ENCODE assay signal across 8 cellular contexts in the genomic region with DNA sequence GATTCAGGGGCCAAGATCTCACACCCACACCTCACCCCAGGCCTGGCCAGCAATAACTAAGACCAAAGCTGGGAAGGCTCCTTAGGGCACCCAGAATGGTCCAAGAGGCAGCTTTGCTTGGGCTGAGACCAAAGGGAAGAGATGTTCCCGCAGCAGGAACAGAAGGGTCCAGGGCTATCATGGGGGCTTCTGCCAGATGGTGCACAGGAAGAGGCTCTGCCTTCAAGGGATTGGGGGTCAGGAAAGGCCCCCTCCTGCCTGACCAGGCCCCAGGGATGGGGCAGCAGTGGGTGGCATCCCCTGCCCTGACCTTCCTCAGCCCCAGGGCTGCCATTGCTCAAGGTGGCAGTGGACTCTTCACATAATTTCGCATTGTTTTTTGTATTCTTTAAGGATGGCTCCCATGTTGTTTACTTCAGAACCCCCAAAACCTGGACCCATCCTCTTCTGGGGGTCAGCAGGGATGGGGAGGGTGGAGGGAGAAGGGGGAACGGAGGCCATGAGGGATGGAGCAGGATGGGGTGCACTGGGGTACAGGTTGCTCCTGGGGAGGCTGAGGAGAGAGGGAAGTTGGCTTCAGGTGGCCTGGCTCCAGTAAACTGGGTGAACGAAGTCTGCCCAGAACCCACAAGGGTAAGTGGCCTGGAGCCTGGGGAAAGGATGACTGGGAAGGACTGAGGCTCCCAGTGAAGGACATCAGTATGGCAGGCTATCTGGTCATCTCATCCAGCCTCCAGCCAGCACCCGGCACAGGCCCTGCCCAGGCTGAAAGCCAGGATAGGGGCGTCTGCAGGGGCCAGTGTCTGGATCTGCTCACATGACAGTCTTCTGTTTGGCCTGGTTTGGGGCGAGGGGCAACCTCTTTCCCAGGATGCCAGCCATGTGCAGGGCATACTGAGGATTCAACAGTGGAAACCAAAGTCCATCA. TPM values are rescaled to one million over a fixed set of nuclear protein-coding genes. Genes with fewer than 3 reads are reported as not detected.
DNase-seq lines count a peak whose midpoint lies in the region; ATAC-seq, FAIRE-seq and TF ChIP-seq lines count a peak whose summit lies in the region.

No MANE protein-coding gene starts in this region.

- ATAC-seq in IMR-90 (ENCODE audit: low read depth): no peak
- no peak for ATAC-seq in GM12878
- no peak for ATAC-seq in natural killer cell
- ATAC-seq in GM19035 (IDR thresholded peaks at IDR 0.05; ENCODE audit: unreplicated experiment): no peak
- ATAC-seq in sciatic nerve: no peak

- in situ Hi-C loops in IMR-90 (cut with MboI; ENCODE audit: low sequenced_read_pairs) (loop anchor here (10.0 kb wide), 1 partner anchor 124 kb away; no protein-coding TSS in a partner anchor), GM12878 (cut with MboI) (loop anchor here (10.0 kb wide), 1 partner anchor 124 kb away; no protein-coding TSS in a partner anchor)

- H3K79me1 ChIP-seq in IMR-90 (ENCODE audit: low read depth in 1 of 2, low read length in 2 of 2): peaks cover 10 to 55% of the 10 kb centered on the region in 2 experiments

- DNase-seq in IMR-90: no peak
- no peak for DNase-seq in GM12878 (ENCODE audit: low read depth, low spot score)
- no peak for DNase-seq in natural killer cell
- no peak for DNase-seq in mucosa of gallbladder (ENCODE audit: low spot score)
- DNase-seq in sciatic nerve (ENCODE audit: low spot score): no peak
- no peak for DNase-seq in cerebellar nuclear complex (lab: John Stamatoyannopoulos, UW)

- peaks cover 14 to 18% (median 15%) of the 10 kb centered on the region in 11 experiments for H3K36me3 ChIP-seq in BLaER1 treated with 17β-estradiol and CSF1 and Interleukin-3, amounts not matched to agents 10 nM and 100 nM
- H3K36me3 ChIP-seq in IMR-90 (ENCODE audit: control insufficient read depth, insufficient read depth, low read length) (peaks cover 13% of the 10 kb centered on the region), GM12878 (ENCODE audit: control insufficient read depth in 2 of 2, insufficient read depth in 2 of 2, low read length in 1 of 2) (peaks cover 0 to 6% of the 10 kb centered on the region in 2 experiments; a peak in 2 of 4 replicates)

- H4K5ac ChIP-seq in IMR-90 (ENCODE audit: low read depth, low read length): no peak overlapping the region

- H3K9ac ChIP-seq in BLaER1 treated with 17β-estradiol and CSF1 and Interleukin-3, amounts not matched to agents 10 nM and 100 nM: peak overlapping the region; percentile 94 to 100 (median 98)
- H3K9ac ChIP-seq in IMR-90 (ENCODE audit: low read depth, low read length): no peak overlapping the region
- peak overlapping the region; percentile 76 for H3K9ac ChIP-seq in GM12878 (ENCODE audit: control insufficient read depth, insufficient read depth, low read length)

- no TSS peak for BruUV-seq in IMR-90 (replicated peaks; lab: Mats Ljungman, UMichigan)
- BruUV-seq in GM12878 (replicated peaks; lab: Mats Ljungman, UMichigan): no TSS peak

- dilution Hi-C loops in IMR-90 (cut with HindIII; ENCODE audit: low sequenced_read_pairs, unreplicated experiment): no loop called here

- RAD21 ChIA-PET in GM12878 (lab: Charles Lee; ENCODE audit: unreplicated experiment): interaction anchor here (0.7 to 2.1 kb wide), 8 partner anchors 29 to 126 kb away, joined by 3 to 33 read pairs (median 4); no protein-coding TSS in a partner anchor

- WGBS in IMR-90 (ENCODE audit: extremely low coverage in 2 of 2, insufficient read length in 1 of 2), 2 experiments: 73% methylated on average over 4 of the region's 7 CpGs; no CpG with 5 or more reads in 1 of the 2 experiments
- 45% methylated on average over 7 of the region's 7 CpGs for WGBS in GM12878 (ENCODE audit: insufficient coverage, insufficient replicate concordance, low lambda C conversion rate, missing lambda C conversion rate)

- H3K27ac ChIP-seq in BLaER1 treated with 17β-estradiol and CSF1 and Interleukin-3, amounts not matched to agents 10 nM and 100 nM: peak overlapping the region; percentile 95 to 100 (median 99)
- H3K27ac ChIP-seq in IMR-90 (ENCODE audit: insufficient read depth, low read length) (no peak overlapping the region), GM12878 (ENCODE audit: control insufficient read depth, insufficient read depth) (peak overlapping the region; percentile 98)

- H3K4me1 ChIP-seq in BLaER1 treated with 17β-estradiol and CSF1 and Interleukin-3, amounts not matched to agents 10 nM and 100 nM: peaks cover 71 to 89% (median 85%) of the 10 kb centered on the region in 10 experiments
- H3K4me1 ChIP-seq in IMR-90 (ENCODE audit: control insufficient read depth, insufficient read depth, low read length) (peaks cover 22% of the 10 kb centered on the region), GM12878 (ENCODE audit: control insufficient read depth, insufficient read depth, low read length) (peaks cover 46% of the 10 kb centered on the region)

- FAIRE-seq in GM12878 (lab: Jason Lieb, UNC): no peak

- no peaks in the 10 kb centered on the region for H3K27me3 ChIP-seq in BLaER1 treated with 17β-estradiol and CSF1 and Interleukin-3, amounts not matched to agents 10 nM and 100 nM
- no peaks in the 10 kb centered on the region for H3K27me3 ChIP-seq in IMR-90 (ENCODE audit: control insufficient read depth, insufficient read depth, low read length)
- no peaks in the 10 kb centered on the region for H3K27me3 ChIP-seq in GM12878 (replicated peaks in 1 of 2; ENCODE audit: control insufficient read depth in 2 of 2, insufficient read depth in 2 of 2, low read length in 1 of 2)

- H2BK5ac ChIP-seq in IMR-90 (ENCODE audit: low read depth, low read length, poor library complexity, severe bottlenecking): no peak overlapping the region

- TF ChIP-seq CTCF in IMR-90 (conservative IDR thresholded peaks at IDR 0.05; ENCODE audit: low read depth, low read length): no peak
- TF ChIP-seq CTCF in GM12878 (IDR thresholded peaks at IDR 0.05 in 2 of 3, conservative IDR thresholded peaks at IDR 0.05 in 1 of 3; ENCODE audit: control insufficient read depth in 2 of 3, extremely low read depth in 1 of 3, insufficient read depth in 1 of 3, low read depth in 3 of 3, low read length in 3 of 3): no peak
- no peak for TF ChIP-seq CTCF in natural killer cell (IDR thresholded peaks at IDR 0.05)

- H4K91ac ChIP-seq in IMR-90 (ENCODE audit: insufficient read depth, low read depth, low read length): no peak overlapping the region

- H3K56ac ChIP-seq in IMR-90 (ENCODE audit: extremely low read depth, insufficient read depth, low read length): no peak overlapping the region

- POLR2A ChIA-PET in IMR-90 (lab: Charles Lee; ENCODE audit: unreplicated experiment) (no interaction called here), GM12878 (lab: Charles Lee) (interaction anchor here (0.5 to 2.8 kb wide), 7 partner anchors 9 to 128 kb away, joined by 3 to 14 read pairs (median 5); no protein-coding TSS in a partner anchor)

- no peaks in the 10 kb centered on the region for H3K9me3 Mint-ChIP-seq in natural killer cell

- H3K14ac ChIP-seq in IMR-90 (replicated peaks; ENCODE audit: low read depth, low read length): no peak overlapping the region

- H3K4me2 ChIP-seq in BLaER1 treated with 17β-estradiol and CSF1 and Interleukin-3, amounts not matched to agents 10 nM and 100 nM: peak overlapping the region; percentile 86 to 99 (median 95)
- H3K4me2 ChIP-seq in IMR-90 (ENCODE audit: low read depth, low read length) (no peak overlapping the region), GM12878 (ENCODE audit: control insufficient read depth, insufficient read depth) (peak overlapping the region; percentile 98)

- no peak overlapping the region for H2BK15ac ChIP-seq in IMR-90 (ENCODE audit: low read depth, low read length)

- peak overlapping the region in 9 of 10 experiments; percentile 35 to 98 (median 96); a peak in 16 of 20 replicates for H3K4me3 ChIP-seq in BLaER1 treated with 17β-estradiol and CSF1 and Interleukin-3, amounts not matched to agents 10 nM and 100 nM
- H3K4me3 ChIP-seq in IMR-90 (ENCODE audit: insufficient read depth, low read depth, low read length) (no peak overlapping the region), GM12878 (peak overlapping the region; percentile 56; the same call in 1 of the 2 replicates)

- peaks cover 51 to 57% of the 10 kb centered on the region in 2 donors for H3K4me1 Mint-ChIP-seq in natural killer cell

- intact Hi-C loops in IMR-90 (cut with micrococcal nuclease) (no loop called here), GM12878 (cut with micrococcal nuclease; ENCODE audit: unreplicated experiment) (loop anchor here (1.0 kb wide), 1 partner anchor 125 kb away; no protein-coding TSS in a partner anchor), natural killer cell (cut with micrococcal nuclease) (loop anchor here (5.0 kb wide), 1 partner anchor 106 kb away; no protein-coding TSS in a partner anchor), sciatic nerve (cut with DNase I) (loop anchor here (10.0 kb wide), 1 partner anchor 104 kb away; no protein-coding TSS in a partner anchor)

- H3K4ac ChIP-seq in IMR-90 (ENCODE audit: low read depth, low read length): no peak overlapping the region

- no peak overlapping the region for H2BK120ac ChIP-seq in IMR-90 (ENCODE audit: low read depth, low read length)

- H2AK9ac ChIP-seq in IMR-90 (replicated peaks; ENCODE audit: low read depth, low read length, poor library complexity): peak overlapping the region; percentile 71

- H3K9me1 ChIP-seq in IMR-90 (ENCODE audit: insufficient read depth, low read length): peaks cover 11% of the 10 kb centered on the region

- H2AK5ac ChIP-seq in IMR-90 (ENCODE audit: low read depth, low read length): peak overlapping the region; percentile 57; the same call in 1 of the 2 replicates

- SMC1A ChIA-PET in GM12878 (lab: Charles Lee; ENCODE audit: uncharacterized antibody, unreplicated experiment): interaction anchor here (0.7 to 1.8 kb wide), 10 partner anchors 8 to 128 kb away, joined by 3 to 12 read pairs (median 4); no protein-coding TSS in a partner anchor

- peak overlapping the region; percentile 96 to 97 for H3K27ac Mint-ChIP-seq in natural killer cell

- no peak overlapping the region for H3K23ac ChIP-seq in IMR-90 (ENCODE audit: low read depth, low read length)

- H2AFZ ChIP-seq in IMR-90 (replicated peaks; ENCODE audit: low read length, poor library complexity) (peak overlapping the region; percentile 56), GM12878 (ENCODE audit: control insufficient read depth, low read depth, low read length) (no peak overlapping the region)

- H4K8ac ChIP-seq in IMR-90 (ENCODE audit: low read depth in 2 of 2, low read length in 2 of 2): no peak overlapping the region

- H4K20me1 ChIP-seq in BLaER1 treated with 17β-estradiol and CSF1 and Interleukin-3, amounts not matched to agents 10 nM and 100 nM: peaks cover 10 to 54% (median 37%) of the 10 kb centered on the region in 11 experiments; a peak in 20 of 22 replicates
- H4K20me1 ChIP-seq in IMR-90 (ENCODE audit: insufficient read depth, low read length): peaks cover 31% of the 10 kb centered on the region
- no peaks in the 10 kb centered on the region for H4K20me1 ChIP-seq in GM12878 (ENCODE audit: control insufficient read depth, insufficient read depth)

- no peak overlapping the region for H3K18ac ChIP-seq in IMR-90 (ENCODE audit: low read depth, low read length)

- TF ChIP-seq RAD21 in IMR-90 (IDR thresholded peaks at IDR 0.05; ENCODE audit: low read length) (no peak), GM12878 (IDR thresholded peaks at IDR 0.05; ENCODE audit: insufficient read depth, low read depth, low read length) (no peak)

- no peak overlapping the region for H2BK20ac ChIP-seq in IMR-90 (ENCODE audit: low read depth, low read length)

- no peaks in the 10 kb centered on the region for H3K36me3 Mint-ChIP-seq in natural killer cell

- CTCF ChIA-PET in IMR-90 (lab: Yijun Ruan, JAX): no interaction called here
- CTCF ChIA-PET in GM12878 (lab: Yijun Ruan, JAX): interaction anchor here (0.9 to 2.8 kb wide), 12 partner anchors 9 to 128 kb away, joined by 3 to 16 read pairs (median 5); no protein-coding TSS in a partner anchor

- no peak for TF ChIP-seq POLR2A in IMR-90 (IDR thresholded peaks at IDR 0.05; ENCODE audit: low read depth, low read length)
- no peak for TF ChIP-seq POLR2A in GM12878 (IDR thresholded peaks at IDR 0.05; ENCODE audit: low read depth, low read length)

- TF ChIP-seq EP300 in GM12878 (IDR thresholded peaks at IDR 0.05; ENCODE audit: borderline replicate concordance in 1 of 2, control insufficient read depth in 1 of 2, low read depth in 2 of 2, low read length in 2 of 2): 0 out of 4 replicates have a peak, but pooled peaks of 1 of the 2 experiments have one; percentile 2

- peak overlapping the region; percentile 87 for H3K4me3 Mint-ChIP-seq in natural killer cell

- peaks cover 23% of the 10 kb centered on the region for H3K79me2 ChIP-seq in GM12878 (ENCODE audit: control insufficient read depth, insufficient read depth, low read length)

- H3K9me3 ChIP-seq in BLaER1 treated with 17β-estradiol and CSF1 and Interleukin-3, amounts not matched to agents 10 nM and 100 nM (replicated peaks in 1 of 11): no peaks in the 10 kb centered on the region
- H3K9me3 ChIP-seq in IMR-90 (ENCODE audit: control insufficient read depth, insufficient read depth, low read length) (no peaks in the 10 kb centered on the region), GM12878 (replicated peaks; ENCODE audit: control insufficient read depth, insufficient read depth, low read length) (no peaks in the 10 kb centered on the region)

- H3K27me3 Mint-ChIP-seq in natural killer cell (ENCODE audit: low read depth in 2 of 2): no peaks in the 10 kb centered on the region

RNA-seq across cellular contexts. Expression of a gene that starts 2.6 kb away (rescaled TPM):
- total RNA-seq in IMR-90 (2012; rRNA removed): 12.5 and 13.6 TPM in 2 replicates
- 56.1 and 57.5 TPM in 2 replicates for polyA plus RNA-seq in IMR-90 (2012; rRNA removed)
- polyA plus RNA-seq in IMR-90 (2012; cell fraction: cytosol; rRNA removed): 34.3 and 43.7 TPM in 2 replicates
- 99.9 and 143 TPM in 2 replicates for polyA plus RNA-seq in IMR-90 (2012; cell fraction: nucleus; rRNA removed; ENCODE audit: low replicate concordance)
- total RNA-seq in GM12878 (2013; cell fraction: nucleolus; rRNA removed): 113 and 124 TPM in 2 replicates
- 46.5 and 49.1 TPM in 2 replicates for total RNA-seq in GM12878 (2014; rRNA removed)
- total RNA-seq in GM12878 (2014; rRNA removed; fragmentation: Illumina TruSeq; extraction: Trizol): 27.0 and 30.2 TPM in 2 replicates
- total RNA-seq in GM12878 (2021): 78.7 and 93.2 TPM in 2 replicates
- polyA plus RNA-seq in GM12878 (2011; ENCODE audit: low read depth): 36.7 TPM
- 48.7 and 62.6 TPM in 2 replicates for polyA plus RNA-seq in GM12878 (2011; rRNA removed)
- polyA plus RNA-seq in GM12878 (2011; cell fraction: cytosol; rRNA removed): 72.7 and 78.2 TPM in 2 replicates
- polyA plus RNA-seq in GM12878 (2011; cell fraction: nucleus; rRNA removed): 242 and 315 TPM in 2 replicates
- polyA plus RNA-seq in GM12878 (2012): 42.3 and 46.1 TPM in 2 replicates
- 10.6 and 32.9 TPM in 2 replicates for polyA plus RNA-seq in GM12878 (2014; fragmentation: Illumina TruSeq; extraction: Trizol)
- 1 to 10 TPM; 1.1 to 3.6 TPM for polyA plus RNA-seq in GM12878 (2014; fragmentation: Nextera tagmentation; extraction: Ambion mirVana)
- 70.8 and 75.2 TPM in 2 replicates for polyA plus RNA-seq in GM12878 (2014; rRNA removed)
- 10 to 100 TPM; 44.6 to 60.6 TPM for polyA plus RNA-seq in GM12878 (2016; fragmentation: Nextera tagmentation; extraction: Ambion mirVana)
- 21.1 and 51.6 TPM in 2 replicates for polyA minus RNA-seq in GM12878 (2011; rRNA and poly(A)+ RNA removed)
- 29.9 and 30.3 TPM in 2 replicates for polyA minus RNA-seq in GM12878 (2011; cell fraction: cytosol; rRNA and poly(A)+ RNA removed)
- polyA minus RNA-seq in GM12878 (2011; cell fraction: nucleus; rRNA and poly(A)+ RNA removed): 39.2 and 54.4 TPM in 2 replicates
- total RNA-seq in natural killer cell: 100 to 1,000 TPM in 2 of 3 donors, 10 to 100 TPM in 1; 97.7 to 117 (median 112) TPM
- 98.4 TPM for total RNA-seq in mucosa of gallbladder
- 77.3 TPM for total RNA-seq in sciatic nerve

RNA-seq across cellular contexts. Expression of a gene that starts 56.7 kb away (rescaled TPM):
- total RNA-seq in IMR-90 (2012; rRNA removed) (1.8 and 5.8 TPM in 2 replicates), GM12878 (2014; rRNA removed) (19.3 and 29.4 TPM in 2 replicates), GM12878 (2014; rRNA removed; fragmentation: Illumina TruSeq; extraction: Trizol) (20.1 and 22.0 TPM in 2 replicates), GM12878 (2021) (37.0 and 46.0 TPM in 2 replicates), natural killer cell (100 to 1,000 TPM; 191 to 242 (median 216) TPM), mucosa of gallbladder (31.5 TPM), sciatic nerve (51.5 TPM)
- polyA plus RNA-seq in IMR-90 (2012; rRNA removed) (17.1 and 20.0 TPM in 2 replicates), GM12878 (2011; rRNA removed) (3.6 and 7.4 TPM in 2 replicates), GM12878 (2014; fragmentation: Illumina TruSeq; extraction: Trizol) (20.1 and 30.0 TPM in 2 replicates), GM12878 (2014; fragmentation: Nextera tagmentation; extraction: Ambion mirVana) (1 to 10 TPM; 5.1 to 9.0 TPM), GM12878 (2014; rRNA removed) (37.4 and 52.0 TPM in 2 replicates), GM12878 (2016; fragmentation: Nextera tagmentation; extraction: Ambion mirVana) (10 to 100 TPM; 24.0 to 27.8 TPM)
- 3.5 and 3.9 TPM in 2 replicates for polyA plus RNA-seq in IMR-90 (2012; cell fraction: cytosol; rRNA removed)
- polyA plus RNA-seq in IMR-90 (2012; cell fraction: nucleus; rRNA removed; ENCODE audit: low replicate concordance): 83.0 and 135 TPM in 2 replicates
- total RNA-seq in GM12878 (2013; cell fraction: nucleolus; rRNA removed): 45.6 and 46.9 TPM in 2 replicates
- polyA plus RNA-seq in GM12878 (2011; ENCODE audit: low read depth): 32.2 TPM
- polyA plus RNA-seq in GM12878 (2011; cell fraction: cytosol; rRNA removed): 10.7 and 16.9 TPM in 2 replicates
- 166 and 242 TPM in 2 replicates for polyA plus RNA-seq in GM12878 (2011; cell fraction: nucleus; rRNA removed)
- polyA plus RNA-seq in GM12878 (2012): 30.6 and 44.2 TPM in 2 replicates
- polyA minus RNA-seq in GM12878 (2011; rRNA and poly(A)+ RNA removed): 9.1 and 11.0 TPM in 2 replicates
- 69.0 and 71.3 TPM in 2 replicates for polyA minus RNA-seq in GM12878 (2011; cell fraction: cytosol; rRNA and poly(A)+ RNA removed)
- polyA minus RNA-seq in GM12878 (2011; cell fraction: nucleus; rRNA and poly(A)+ RNA removed): 23.5 and 39.3 TPM in 2 replicates
